Comparison of ENCODE assay signal across 30 cellular contexts in the genomic region with DNA sequence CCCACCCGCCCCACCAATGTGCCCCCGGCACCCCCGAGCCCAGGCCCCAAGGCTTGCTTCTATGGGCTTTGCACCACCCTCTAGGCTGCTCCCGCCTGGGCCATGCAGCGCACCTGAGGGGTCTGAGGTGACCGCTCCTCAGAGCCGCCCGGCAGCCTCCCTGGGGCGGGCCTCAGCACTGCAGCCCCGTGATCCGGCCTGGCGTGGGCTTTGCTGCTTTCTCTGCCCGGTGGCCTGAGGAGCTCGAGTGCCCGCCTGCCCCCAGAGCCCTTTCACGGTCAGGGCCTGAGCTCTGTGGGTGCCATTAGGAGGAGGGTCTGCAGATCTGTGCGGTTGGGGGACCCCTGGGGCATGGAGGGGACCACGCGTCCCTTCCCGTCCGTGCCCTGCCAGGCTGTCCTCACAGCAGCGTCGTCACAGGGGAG. TPM values are rescaled to one million over a fixed set of nuclear protein-coding genes. Genes with fewer than 3 reads are reported as not detected.
"Had no signal": no experiment of that assay in that cellular context is flagged by ENCODE, and none has a peak within 500 bp of the region (broad histone marks: within the 10 kb centered on the region; RNA-seq: fewer than 3 reads in every experiment).

No MANE protein-coding gene starts in this region.

- FAIRE-seq: endothelial cell of umbilical vein, urothelium cell line had no signal

- H3K27me3 Mint-ChIP-seq: dendritic cell treated with granulocyte-macrophage colony-stimulating factor and Interleukin-4, amounts not matched to agents 40 ng/mL and 50 ng/mL, for 4 days; naive B cell; natural killer cell treated with Interleukin-12 subunit alpha and Interleukin-12 subunit beta and Interleukin-15 and Interleukin-18, amount 100 ng/mL, for 72 hours had no signal

- H3K9me3 ChIP-seq: colonic mucosa, esophagus squamous epithelium, mucosa of descending colon, neutrophil, prostate gland, right atrium auricular region, sigmoid colon, testis, tibial artery, upper lobe of left lung had no signal

- H3K36me3 Mint-ChIP-seq: naive B cell; natural killer cell treated with Interleukin-12 subunit alpha and Interleukin-12 subunit beta and Interleukin-15 and Interleukin-18, amount 100 ng/mL, for 72 hours had no signal

- H3K4me3 ChIP-seq: colonic mucosa, esophagus squamous epithelium, mucosa of descending colon, prostate gland, right atrium auricular region, sigmoid colon, testis, tibial artery, upper lobe of left lung had no signal

- DNase-seq: colonic mucosa; effector CD8-positive, alpha-beta T cell; erythroblast; esophagus squamous epithelium; foreskin melanocyte; hypothalamus; immature natural killer cell; islet precursor cell; mesenchymal stem cell; mucosa of descending colon; naive B cell; sigmoid colon; stimulated activated CD4-positive, alpha-beta T cell treated with anti-CD3 and anti-CD28 coated beads, Interleukin-2, amount 100 ng/mL, for 24 hours; stimulated activated CD4-positive, alpha-beta T cell treated with anti-CD3 and anti-CD28 coated beads, Interleukin-4, amount 100 ng/mL, for 24 hours; stimulated activated naive CD8-positive, alpha-beta T cell treated with anti-CD3 and anti-CD28 coated beads, Interleukin-15, Interleukin-2, amounts not matched to agents 100 U/mL and 50 U/mL, for 24 hours; substantia nigra; testis; tibial artery had no signal

- H3K27me3 ChIP-seq: colonic mucosa, esophagus squamous epithelium, right atrium auricular region, sigmoid colon, testis, tibial artery, upper lobe of left lung had no signal

- H3K36me3 ChIP-seq: colonic mucosa, neutrophil, prostate gland, right atrium auricular region had no signal

- H2AFZ ChIP-seq: parathyroid adenoma had no signal

- H3K27ac Mint-ChIP-seq: dendritic cell treated with granulocyte-macrophage colony-stimulating factor and Interleukin-4, amounts not matched to agents 40 ng/mL and 50 ng/mL, for 4 days; immature natural killer cell; mesothelial cell of epicardium; naive B cell; natural killer cell treated with Interleukin-12 subunit alpha and Interleukin-12 subunit beta and Interleukin-15 and Interleukin-18, amount 100 ng/mL, for 72 hours had no signal

- H3K9me3 Mint-ChIP-seq: dendritic cell treated with granulocyte-macrophage colony-stimulating factor and Interleukin-4, amounts not matched to agents 40 ng/mL and 50 ng/mL, for 4 days; immature natural killer cell; naive B cell; natural killer cell treated with Interleukin-12 subunit alpha and Interleukin-12 subunit beta and Interleukin-15 and Interleukin-18, amount 100 ng/mL, for 72 hours; stimulated activated effector memory CD8-positive, alpha-beta T cell treated with anti-CD3 and anti-CD28 coated beads, Interleukin-12 subunit alpha, Interleukin-12 subunit beta, amount 100 ng/mL, for 72 hours had no signal

- H3K9ac ChIP-seq: parathyroid adenoma had no signal

- ATAC-seq: left lobe of liver; mucosa of descending colon; natural killer cell treated with Interleukin-12 subunit alpha and Interleukin-12 subunit beta and Interleukin-15 and Interleukin-18, amount 100 ng/mL, for 72 hours; stimulated activated effector memory CD8-positive, alpha-beta T cell treated with anti-CD3 and anti-CD28 coated beads, Interleukin-12 subunit alpha, Interleukin-12 subunit beta, amount 100 ng/mL, for 72 hours; stimulated activated naive CD8-positive, alpha-beta T cell treated with anti-CD3 and anti-CD28 coated beads, Interleukin-15, Interleukin-2, amounts not matched to agents 100 U/mL and 50 U/mL, for 24 hours had no signal

- H3K4me3 Mint-ChIP-seq: dendritic cell treated with granulocyte-macrophage colony-stimulating factor and Interleukin-4, amounts not matched to agents 40 ng/mL and 50 ng/mL, for 4 days; immature natural killer cell; mesothelial cell of epicardium; natural killer cell treated with Interleukin-12 subunit alpha and Interleukin-12 subunit beta and Interleukin-15 and Interleukin-18, amount 100 ng/mL, for 72 hours; stimulated activated effector memory CD8-positive, alpha-beta T cell treated with anti-CD3 and anti-CD28 coated beads, Interleukin-12 subunit alpha, Interleukin-12 subunit beta, amount 100 ng/mL, for 72 hours had no signal

- H3K27ac ChIP-seq: colonic mucosa, esophagus squamous epithelium, neutrophil, parathyroid adenoma, prostate gland, right atrium auricular region, sigmoid colon, testis, tibial artery, upper lobe of left lung had no signal

RNA-seq across cellular contexts. Expression of gene TEX22, which starts 27.5 kb away (rescaled TPM):
- total RNA-seq: sigmoid colon had no signal
